In the genomic region with DNA sequence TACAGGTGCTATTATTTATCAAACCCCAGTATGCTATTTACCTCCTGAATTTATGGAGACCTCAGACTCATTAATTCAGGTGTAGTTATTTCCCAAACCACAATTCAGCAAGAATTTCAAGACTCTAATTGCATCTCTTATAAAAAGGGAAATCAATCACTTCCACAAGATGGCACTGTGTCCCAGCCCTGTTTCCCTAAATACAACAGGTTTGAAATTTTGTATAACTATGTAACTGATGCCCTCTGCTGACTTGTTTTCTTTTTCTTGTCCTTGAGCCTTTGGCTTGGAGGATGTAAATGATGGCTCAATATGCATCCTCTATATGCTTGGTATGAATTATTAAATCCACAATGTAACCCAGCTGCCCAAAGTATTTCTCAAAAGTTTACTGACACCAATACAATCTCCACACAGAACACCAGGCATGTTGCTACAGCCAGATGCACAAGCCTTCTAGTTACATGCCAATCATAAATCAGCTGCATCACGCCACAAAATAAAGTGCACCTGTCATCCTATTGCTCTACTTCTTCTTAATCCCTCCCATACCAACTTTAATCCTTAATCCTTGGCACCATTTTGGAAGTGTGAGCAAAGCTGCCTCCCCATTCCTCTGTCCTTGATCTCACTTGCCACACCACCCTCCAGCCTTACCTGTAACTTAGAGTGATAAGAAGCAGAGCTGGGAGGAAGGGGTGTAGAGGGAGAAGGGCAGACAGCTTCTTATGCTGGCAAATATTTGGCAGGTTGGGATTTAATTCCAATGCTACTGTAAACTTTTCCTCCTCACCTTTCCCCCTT, we compare ENCODE assay signal across 8 cellular contexts. TPM values are rescaled to one million over a fixed set of nuclear protein-coding genes. Genes with fewer than 3 reads are reported as not detected.
DNase-seq lines count a peak whose midpoint lies in the region; ATAC-seq and TF ChIP-seq lines count a peak whose summit lies in the region.

No MANE protein-coding gene starts in this region.

- H3K36me3 Mint-ChIP-seq in HFFc6 (ENCODE audit: low read depth): no peaks in the 10 kb centered on the region
- H3K36me3 Mint-ChIP-seq in activated T-helper 17 cell treated with anti-CD3 and anti-CD28 coated beads, Interleukin-2, amount 50 U/mL, for 72 hours (ENCODE audit: low read depth): no peaks in the 10 kb centered on the region

- TF ChIP-seq CTCF in HFFc6 (IDR thresholded peaks at IDR 0.05) (peak; percentile 91), omental fat pad (IDR thresholded peaks at IDR 0.05) (no peak)

- no peaks in the 10 kb centered on the region for H3K27me3 Mint-ChIP-seq in HFFc6 (ENCODE audit: insufficient read depth)
- no peaks in the 10 kb centered on the region for H3K27me3 Mint-ChIP-seq in activated T-helper 17 cell treated with anti-CD3 and anti-CD28 coated beads, Interleukin-2, amount 50 U/mL, for 72 hours

- H3K9me3 Mint-ChIP-seq in HFFc6: no peaks in the 10 kb centered on the region
- no peaks in the 10 kb centered on the region for H3K9me3 Mint-ChIP-seq in activated T-helper 17 cell treated with anti-CD3 and anti-CD28 coated beads, Interleukin-2, amount 50 U/mL, for 72 hours

- intact Hi-C loops in Right ventricle myocardium superior (cut with DNase I): loop anchor here (10.0 kb wide), 1 partner anchor 425 kb away; no protein-coding TSS in a partner anchor

- peak; percentile 67 for ATAC-seq in activated T-helper 17 cell treated with anti-CD3 and anti-CD28 coated beads, Interleukin-2, amount 50 U/mL, for 72 hours (replicated peaks)
- ATAC-seq in Right ventricle myocardium superior (ENCODE audit: poor library complexity) (peak; percentile 59), HG02840 (IDR thresholded peaks at IDR 0.05; ENCODE audit: low FRiP score, unreplicated experiment) (no peak), omental fat pad (ENCODE audit: low FRiP score) (no peak)

- H3K4me1 Mint-ChIP-seq in HFFc6 (ENCODE audit: low read depth): no peaks in the 10 kb centered on the region
- H3K4me1 Mint-ChIP-seq in activated T-helper 17 cell treated with anti-CD3 and anti-CD28 coated beads, Interleukin-2, amount 50 U/mL, for 72 hours: peaks cover 19% of the 10 kb centered on the region

- H3K27ac Mint-ChIP-seq in HFFc6: no peak overlapping the region
- no peak overlapping the region for H3K27ac Mint-ChIP-seq in activated T-helper 17 cell treated with anti-CD3 and anti-CD28 coated beads, Interleukin-2, amount 50 U/mL, for 72 hours

- DNase-seq in DMS 273 (lab: John Stamatoyannopoulos, UW; ENCODE audit: unreplicated experiment) (peak; percentile 81), HFFc6 (peak; percentile 64), NCI-H82 (lab: John Stamatoyannopoulos, UW) (peak; percentile 73), Right ventricle myocardium superior (no peak), renal cortical epithelial cell (ENCODE audit: low read depth) (peak; percentile 85), omental fat pad (ENCODE audit: low spot score) (no peak)

- no peak overlapping the region for H3K4me3 Mint-ChIP-seq in HFFc6
- H3K4me3 Mint-ChIP-seq in activated T-helper 17 cell treated with anti-CD3 and anti-CD28 coated beads, Interleukin-2, amount 50 U/mL, for 72 hours: no peak overlapping the region

RNA-seq across cellular contexts. Expression of a gene that starts 9.0 kb away (rescaled TPM):
- not detected for total RNA-seq in HFFc6 (2021; fragmentation: NEBNext Ultra II Directional; extraction: Animal tissue kit (Norgen Biotek cat#: 25700))
- total RNA-seq in activated T-helper 17 cell treated with anti-CD3 and anti-CD28 coated beads, Interleukin-2, amount 50 U/mL, for 72 hours: under 1 TPM in 1 of 2 donors, not detected in 1; 0.37 TPM
- 14.3 TPM for total RNA-seq in Right ventricle myocardium superior
- total RNA-seq in renal cortical epithelial cell: not detected in 2 replicates
- not detected for total RNA-seq in omental fat pad

RNA-seq across cellular contexts. Expression of a gene that starts 14.3 kb away (rescaled TPM):
- 10 to 100 TPM; 14.2 to 17.1 (median 15.3) TPM for total RNA-seq in HFFc6 (2021; fragmentation: NEBNext Ultra II Directional; extraction: Animal tissue kit (Norgen Biotek cat#: 25700))
- total RNA-seq in activated T-helper 17 cell treated with anti-CD3 and anti-CD28 coated beads, Interleukin-2, amount 50 U/mL, for 72 hours: 10 to 100 TPM; 11.3 to 13.3 TPM
- total RNA-seq in Right ventricle myocardium superior (12.7 TPM), renal cortical epithelial cell (23.6 and 31.7 TPM in 2 replicates), omental fat pad (10 to 100 TPM; 12.6 to 20.2 (median 19.5) TPM)

Comparison
In these comparisons a context has a peak if more than half of its experiments do, and no peak if none do; other contexts are left out.
1. DNase-seq: peak in DMS 273 (single experiment), HFFc6 (single experiment), NCI-H82 (single experiment) and renal cortical epithelial cell (single experiment); none in Right ventricle myocardium superior (single experiment) and omental fat pad (single experiment).
2. ATAC-seq: peak in activated T-helper 17 cell treated with anti-CD3 and anti-CD28 coated beads, Interleukin-2, amount 50 U/mL, for 72 hours (single experiment) and Right ventricle myocardium superior (single experiment); none in HG02840 (single experiment) and omental fat pad (single experiment).
3. RNA of a gene that starts 9.0 kb away (total RNA-seq): 14.3 TPM in Right ventricle myocardium superior (single experiment); 0.37 TPM in activated T-helper 17 cell treated with anti-CD3 and anti-CD28 coated beads, Interleukin-2, amount 50 U/mL, for 72 hours, not detected in HFFc6, not detected in renal cortical epithelial cell and not detected in omental fat pad; every median in the first group is over 10 times any median in the second.